18 cellular contexts compared by ENCODE assay signal in the genomic region with DNA sequence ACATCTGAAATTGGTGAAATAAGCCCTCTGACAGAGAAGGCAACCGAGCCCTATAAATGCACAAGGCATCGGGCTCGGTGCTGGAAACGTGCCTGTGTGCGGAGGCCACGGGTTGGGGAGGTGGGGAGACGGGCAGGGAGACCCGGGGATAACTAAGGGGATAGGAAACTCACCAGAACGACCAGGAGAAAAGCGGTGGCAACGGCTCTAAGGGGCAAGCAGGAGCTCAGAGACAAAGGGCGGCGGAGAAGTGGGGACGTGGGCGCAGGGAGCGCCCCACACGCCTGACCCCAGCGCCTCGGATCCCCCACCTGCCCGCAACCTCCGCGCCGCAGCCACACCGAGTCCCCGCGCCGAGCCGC. TPM values are rescaled to one million over a fixed set of nuclear protein-coding genes. Genes with fewer than 3 reads are reported as not detected.
DNase-seq lines count a peak whose midpoint lies in the region; ATAC-seq and TF ChIP-seq lines count a peak whose summit lies in the region.
"Had no signal": no experiment of that assay in that cellular context is flagged by ENCODE, and none has a peak within 500 bp of the region (broad histone marks: within the 10 kb centered on the region; RNA-seq: fewer than 3 reads in every experiment).

No MANE protein-coding gene starts in this region.

- H3K27ac Mint-ChIP-seq in activated naive CD8-positive, alpha-beta T cell treated with anti-CD3 and anti-CD28 coated beads for 36 hours = no peak overlapping the region
- H3K27ac Mint-ChIP-seq: activated T-helper 1 cell treated with anti-CD3 and anti-CD28 coated beads, Interleukin-12 subunit alpha, Interleukin-12 subunit beta, Interleukin-2, Interleukin-4 antibody, amounts not matched to agents 30 ng/mL and 10 ng/mL and 1 ng/mL, durations not matched to agents 14 hours and 24 hours and 36 hours had no signal

- TF ChIP-seq CTCF in Peyer's patch (IDR thresholded peaks at IDR 0.05) = no peak

- H3K4me1 ChIP-seq in iPS-18a (ENCODE audit: control insufficient read depth, low read depth, low read length) (peaks cover 4% of the 10 kb centered on the region), Peyer's patch (peaks cover 0 to 4% (median 0%) of the 10 kb centered on the region in 4 donors)

- H3K9me3 ChIP-seq in iPS-18a (ENCODE audit: control insufficient read depth, low read depth, low read length) (no peaks in the 10 kb centered on the region), Peyer's patch (no peaks in the 10 kb centered on the region)
- H3K9me3 ChIP-seq: heart left ventricle, stomach had no signal

- no peaks in the 10 kb centered on the region for H3K36me3 Mint-ChIP-seq in activated naive CD8-positive, alpha-beta T cell treated with anti-CD3 and anti-CD28 coated beads for 36 hours

- H3K36me3 ChIP-seq in iPS-18a (ENCODE audit: control insufficient read depth, low read depth, low read length) = no peaks in the 10 kb centered on the region
- no peaks in the 10 kb centered on the region for H3K36me3 ChIP-seq in Peyer's patch
- H3K36me3 ChIP-seq: heart left ventricle, stomach had no signal

- TF ChIP-seq POLR2A in Peyer's patch (IDR thresholded peaks at IDR 0.05) = no peak

- no peak overlapping the region for H3K27ac ChIP-seq in iPS-18a (ENCODE audit: low read length)
- no peak overlapping the region for H3K27ac ChIP-seq in Peyer's patch
- H3K27ac ChIP-seq: heart left ventricle, stomach had no signal

- peaks cover 59% of the 10 kb centered on the region for H3K27me3 Mint-ChIP-seq in activated naive CD8-positive, alpha-beta T cell treated with anti-CD3 and anti-CD28 coated beads for 36 hours

- H3K4me3 ChIP-seq in iPS-18a (ENCODE audit: low read length) (peak overlapping the region; percentile 76), Peyer's patch (no peak overlapping the region)

- H3K27me3 ChIP-seq in iPS-18a (ENCODE audit: control insufficient read depth, insufficient read depth, low read length) (peaks cover 22% of the 10 kb centered on the region), Peyer's patch (peaks cover 0 to 5% of the 10 kb centered on the region in 2 donors)

- no peaks in the 10 kb centered on the region for H3K4me1 Mint-ChIP-seq in activated naive CD8-positive, alpha-beta T cell treated with anti-CD3 and anti-CD28 coated beads for 36 hours

- DNase-seq in G401 (ENCODE audit: low spot score) (peak; percentile 63), putamen (ENCODE audit: low spot score) (peak; percentile 8), Peyer's patch (no peak), NCI-H146 (lab: John Stamatoyannopoulos, UW) (no peak), KBM-7 (no peak)
- DNase-seq in activated naive CD8-positive, alpha-beta T cell treated with anti-CD3 and anti-CD28 coated beads for 36 hours = peak; percentile 13
- DNase-seq: activated CD4-positive, alpha-beta T cell treated with anti-CD3 and anti-CD28 coated beads for 4 hours; HCEC 1CT; heart left ventricle; MV-4-11; stimulated activated CD4-positive, alpha-beta T cell treated with anti-CD3 and anti-CD28 coated beads, Interleukin-4, amount 100 ng/mL, for 4 hours; stomach had no signal

- H3K9me3 Mint-ChIP-seq in activated naive CD8-positive, alpha-beta T cell treated with anti-CD3 and anti-CD28 coated beads for 36 hours = no peaks in the 10 kb centered on the region
- H3K9me3 Mint-ChIP-seq: activated T-helper 1 cell treated with anti-CD3 and anti-CD28 coated beads, Interleukin-12 subunit alpha, Interleukin-12 subunit beta, Interleukin-2, Interleukin-4 antibody, amounts not matched to agents 30 ng/mL and 10 ng/mL and 1 ng/mL, durations not matched to agents 14 hours and 24 hours and 36 hours had no signal

- peak overlapping the region; percentile 15 for H3K4me3 Mint-ChIP-seq in activated naive CD8-positive, alpha-beta T cell treated with anti-CD3 and anti-CD28 coated beads for 36 hours
- H3K4me3 Mint-ChIP-seq: activated T-helper 1 cell treated with anti-CD3 and anti-CD28 coated beads, Interleukin-12 subunit alpha, Interleukin-12 subunit beta, Interleukin-2, Interleukin-4 antibody, amounts not matched to agents 30 ng/mL and 10 ng/mL and 1 ng/mL, durations not matched to agents 14 hours and 24 hours and 36 hours had no signal

- no peak for ATAC-seq in HG03460 (IDR thresholded peaks at IDR 0.05; ENCODE audit: unreplicated experiment)
- ATAC-seq: heart left ventricle had no signal

- peak overlapping the region; percentile 67 for H3K9ac ChIP-seq in iPS-18a (ENCODE audit: low read length)

- in situ Hi-C loops in G401 (cut with HindIII; ENCODE audit: low sequenced_read_pairs) (no loop called here), KBM-7 (cut with MboI; ENCODE audit: low pct_unique_long_range_greater_than_20kb, low sequenced_read_pairs) (no loop called here)

RNA-seq across cellular contexts. Expression of a gene that starts 0.5 kb away (rescaled TPM):
- total RNA-seq in G401 (2014; rRNA removed; shearing (Covaris generic)) = 3.7 TPM in 1 of 2 replicates, not detected in the other
- total RNA-seq in activated naive CD8-positive, alpha-beta T cell treated with anti-CD3 and anti-CD28 coated beads for 36 hours = not detected
- total RNA-seq in Peyer's patch = not detected
- total RNA-seq: activated T-helper 1 cell treated with anti-CD3 and anti-CD28 coated beads, Interleukin-12 subunit alpha, Interleukin-12 subunit beta, Interleukin-2, Interleukin-4 antibody, amounts not matched to agents 30 ng/mL and 10 ng/mL and 1 ng/mL, durations not matched to agents 14 hours and 24 hours and 36 hours; heart left ventricle; HT1080; NCI-H460; T-helper 1 cell treated with Interleukin-12 subunit alpha and Interleukin-12 subunit beta and Interleukin-4 antibody, amounts not matched to agents 30 ng/mL and 1 ng/mL, for 36 hours had no signal

RNA-seq across cellular contexts. Expression of a gene that starts 37.8 kb away (rescaled TPM):
- not detected in 2 replicates for total RNA-seq in G401 (2014; rRNA removed; shearing (Covaris generic))
- total RNA-seq in activated naive CD8-positive, alpha-beta T cell treated with anti-CD3 and anti-CD28 coated beads for 36 hours = not detected
- total RNA-seq in Peyer's patch = not detected
- total RNA-seq: activated T-helper 1 cell treated with anti-CD3 and anti-CD28 coated beads, Interleukin-12 subunit alpha, Interleukin-12 subunit beta, Interleukin-2, Interleukin-4 antibody, amounts not matched to agents 30 ng/mL and 10 ng/mL and 1 ng/mL, durations not matched to agents 14 hours and 24 hours and 36 hours; heart left ventricle; HT1080; NCI-H460; stomach; T-helper 1 cell treated with Interleukin-12 subunit alpha and Interleukin-12 subunit beta and Interleukin-4 antibody, amounts not matched to agents 30 ng/mL and 1 ng/mL, for 36 hours had no signal

Comparison
In these comparisons a context has a peak if more than half of its experiments do, and no peak if none do; other contexts are left out.
1. DNase-seq: peak in G401 (single experiment), activated naive CD8-positive, alpha-beta T cell treated with anti-CD3 and anti-CD28 coated beads for 36 hours (single experiment) and putamen (single experiment); none in Peyer's patch (0 of 3), NCI-H146 (single experiment) and KBM-7 (single experiment).